In the genomic region with DNA sequence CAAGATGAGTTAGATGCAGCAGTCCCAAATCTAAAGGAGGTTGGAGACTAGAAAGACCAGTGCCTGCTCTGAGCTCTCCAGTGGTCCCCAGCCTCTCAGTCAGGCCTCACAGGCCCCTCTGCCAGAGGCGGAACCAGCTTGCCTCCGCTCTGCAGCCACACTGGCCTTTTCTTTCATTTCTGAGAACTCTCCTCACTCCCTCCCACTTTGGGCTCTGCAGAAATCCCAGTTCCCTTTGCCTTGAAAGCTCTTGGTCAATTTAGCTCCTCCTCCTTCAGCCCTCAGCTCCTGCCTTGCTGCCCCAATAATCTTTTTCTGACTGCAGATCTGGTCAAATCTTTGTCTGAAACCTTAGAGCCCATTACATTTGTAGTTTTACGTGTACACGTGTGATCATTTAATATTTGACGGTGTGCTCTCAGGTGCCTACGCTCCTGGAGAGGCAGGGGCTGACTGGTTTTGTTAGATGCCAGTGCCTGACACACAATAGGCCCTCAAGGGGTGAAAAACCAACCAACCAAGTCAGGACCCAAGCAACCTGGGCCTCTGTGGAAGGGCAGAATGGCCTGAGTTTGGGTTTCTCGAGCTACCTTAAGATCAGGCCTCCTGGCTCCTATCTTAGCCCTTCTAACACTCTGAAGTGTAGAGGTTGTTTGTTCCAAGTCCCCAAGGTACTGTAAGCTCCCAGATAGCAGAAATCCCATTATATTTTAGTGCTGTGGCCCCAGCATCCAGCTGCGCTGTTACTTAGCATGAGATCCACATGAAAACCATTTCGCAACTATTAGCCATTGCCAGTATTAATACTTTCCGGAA, we compare ENCODE assay signal across 9 cellular contexts. TPM values are rescaled to one million over a fixed set of nuclear protein-coding genes. Genes with fewer than 3 reads are reported as not detected.
DNase-seq lines count a peak whose midpoint lies in the region; ATAC-seq, FAIRE-seq and TF ChIP-seq lines count a peak whose summit lies in the region.
"Had no signal": no experiment of that assay in that cellular context is flagged by ENCODE, and none has a peak within 500 bp of the region (broad histone marks: within the 10 kb centered on the region; RNA-seq: fewer than 3 reads in every experiment).

No MANE protein-coding gene starts in this region.

- H3K36me3 Mint-ChIP-seq in activated T-helper 2 cell treated with anti-CD3 and anti-CD28 coated beads, Interferon-gamma antibody, Interleukin-2, Interleukin-4, amounts not matched to agents 10 μg/mL and 5 μg/mL and 100 μg/mL, durations not matched to agents 14 hours and 24 hours and 36 hours (ENCODE audit: low read depth) = peaks cover 25% of the 10 kb centered on the region

- ATAC-seq in left ventricle myocardium superior = peak; percentile 46
- no peak for ATAC-seq in GM19328 (IDR thresholded peaks at IDR 0.05; ENCODE audit: unreplicated experiment)
- ATAC-seq in HG02938 (IDR thresholded peaks at IDR 0.05; ENCODE audit: unreplicated experiment) = no peak

- peak overlapping the region; percentile 37 for H3K4me3 Mint-ChIP-seq in activated T-helper 2 cell treated with anti-CD3 and anti-CD28 coated beads, Interferon-gamma antibody, Interleukin-2, Interleukin-4, amounts not matched to agents 10 μg/mL and 5 μg/mL and 100 μg/mL, durations not matched to agents 14 hours and 24 hours and 36 hours (ENCODE audit: low read depth)

- CTCF ChIA-PET in AG04449 (lab: Yijun Ruan, JAX) = interaction anchor here (0.7 to 1.8 kb wide), 5 partner anchors 9 to 350 kb away, joined by 3 to 4 read pairs (median 3); no protein-coding TSS in a partner anchor

- intact Hi-C loops in activated T-helper 2 cell treated with anti-CD3 and anti-CD28 coated beads, Interferon-gamma antibody, Interleukin-2, Interleukin-4, amounts not matched to agents 10 μg/mL and 5 μg/mL and 100 μg/mL, durations not matched to agents 14 hours and 24 hours and 36 hours (cut with micrococcal nuclease) = loop anchor here (1.0 to 5.0 kb wide), 4 partner anchors 91 to 449 kb away; a partner anchor contains a TSS
- intact Hi-C loops in left ventricle myocardium superior (cut with micrococcal nuclease) = no loop called here

- peaks cover 31% of the 10 kb centered on the region for H3K4me1 Mint-ChIP-seq in activated T-helper 2 cell treated with anti-CD3 and anti-CD28 coated beads, Interferon-gamma antibody, Interleukin-2, Interleukin-4, amounts not matched to agents 10 μg/mL and 5 μg/mL and 100 μg/mL, durations not matched to agents 14 hours and 24 hours and 36 hours (ENCODE audit: low read depth)

- FAIRE-seq in RCC 7860 (lab: Jason Lieb, UNC) = no peak
- FAIRE-seq: islet of Langerhans had no signal

- H3K9me3 Mint-ChIP-seq in activated T-helper 2 cell treated with anti-CD3 and anti-CD28 coated beads, Interferon-gamma antibody, Interleukin-2, Interleukin-4, amounts not matched to agents 10 μg/mL and 5 μg/mL and 100 μg/mL, durations not matched to agents 14 hours and 24 hours and 36 hours = no peaks in the 10 kb centered on the region

- no peak for TF ChIP-seq CTCF in AG04449 (IDR thresholded peaks at IDR 0.05; ENCODE audit: insufficient read depth, low read length, missing control alignments)
- TF ChIP-seq CTCF in HFF-Myc (IDR thresholded peaks at IDR 0.05; ENCODE audit: low read depth, low read length, missing control alignments) = no peak

- DNase-seq in AG04449 (ENCODE audit: low read depth, low spot score) (no peak), HFF-Myc (ENCODE audit: extremely low read depth, low read depth) (no peak), left ventricle myocardium superior (peak; percentile 62), renal cortical epithelial cell (ENCODE audit: low read depth) (peak; percentile 66), RCC 7860 (ENCODE audit: low spot score) (no peak)
- DNase-seq in activated T-helper 2 cell treated with anti-CD3 and anti-CD28 coated beads, Interferon-gamma antibody, Interleukin-2, Interleukin-4, amounts not matched to agents 10 μg/mL and 5 μg/mL and 100 μg/mL, durations not matched to agents 14 hours and 24 hours and 36 hours (ENCODE audit: low spot score) = no peak

- POLR2A ChIA-PET in AG04449 (lab: Yijun Ruan, JAX) = interaction anchor here (0.6 to 0.7 kb wide), 2 partner anchors 8 to 450 kb away, joined by 3 read pairs; no protein-coding TSS in a partner anchor

- H3K27me3 Mint-ChIP-seq in activated T-helper 2 cell treated with anti-CD3 and anti-CD28 coated beads, Interferon-gamma antibody, Interleukin-2, Interleukin-4, amounts not matched to agents 10 μg/mL and 5 μg/mL and 100 μg/mL, durations not matched to agents 14 hours and 24 hours and 36 hours (ENCODE audit: low read depth) = peaks cover 3% of the 10 kb centered on the region

- H3K4me3 ChIP-seq in AG04449 (ENCODE audit: low read depth, low read length) = peak overlapping the region; percentile 74
- H3K4me3 ChIP-seq in HFF-Myc (replicated peaks; ENCODE audit: low read depth, low read length) = peak overlapping the region; percentile 94

- no peak overlapping the region for H3K27ac Mint-ChIP-seq in activated T-helper 2 cell treated with anti-CD3 and anti-CD28 coated beads, Interferon-gamma antibody, Interleukin-2, Interleukin-4, amounts not matched to agents 10 μg/mL and 5 μg/mL and 100 μg/mL, durations not matched to agents 14 hours and 24 hours and 36 hours

RNA-seq across cellular contexts. Expression of a gene that starts 1.1 kb away (rescaled TPM):
- total RNA-seq in activated T-helper 2 cell treated with anti-CD3 and anti-CD28 coated beads, Interferon-gamma antibody, Interleukin-2, Interleukin-4, amounts not matched to agents 10 μg/mL and 5 μg/mL and 100 μg/mL, durations not matched to agents 14 hours and 24 hours and 36 hours = 92.0 and 93.9 TPM in 2 replicates
- total RNA-seq in left ventricle myocardium superior (410 TPM), renal cortical epithelial cell (35.2 and 35.8 TPM in 2 replicates)

Comparison
In these comparisons a context has a peak if more than half of its experiments do, and no peak if none do; other contexts are left out.
1. DNase-seq: peak in left ventricle myocardium superior (single experiment) and renal cortical epithelial cell (single experiment); none in AG04449 (single experiment), HFF-Myc (single experiment), activated T-helper 2 cell treated with anti-CD3 and anti-CD28 coated beads, Interferon-gamma antibody, Interleukin-2, Interleukin-4, amounts not matched to agents 10 μg/mL and 5 μg/mL and 100 μg/mL, durations not matched to agents 14 hours and 24 hours and 36 hours (single experiment) and RCC 7860 (single experiment).